ENCODE assay signal across 8 cellular contexts in the genomic region with DNA sequence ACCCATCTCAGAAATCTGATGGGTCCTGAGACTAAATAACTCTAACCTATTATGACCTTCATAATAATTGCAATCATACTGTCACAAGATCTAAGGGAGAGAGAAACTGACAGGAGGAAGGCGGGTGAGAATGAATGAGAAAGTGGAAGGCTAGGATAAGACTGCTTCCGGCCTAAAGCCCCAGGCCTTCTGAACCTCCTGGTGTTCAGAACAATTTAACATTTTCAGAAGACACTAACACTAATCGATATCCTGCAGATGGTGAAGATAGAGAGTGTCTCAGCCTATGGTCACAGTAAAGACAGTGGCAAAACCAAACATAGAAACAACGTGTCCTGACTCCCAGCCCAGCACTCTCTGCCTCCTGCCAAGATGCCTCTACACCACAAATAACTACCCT. TPM values are rescaled to one million over a fixed set of nuclear protein-coding genes. Genes with fewer than 3 reads are reported as not detected.
DNase-seq lines count a peak whose midpoint lies in the region; TF ChIP-seq lines count a peak whose summit lies in the region.

No MANE protein-coding gene starts in this region.

- H3K4me2 ChIP-seq in fibroblast of lung (ENCODE audit: extremely low read depth, insufficient read depth, low read length): peak overlapping the region; percentile 91

- no peak overlapping the region for H2AFZ ChIP-seq in fibroblast of lung (ENCODE audit: low read length)

- H3K36me3 ChIP-seq in SJCRH30 (peaks cover 56% of the 10 kb centered on the region), fibroblast of lung (ENCODE audit: control insufficient read depth, insufficient read depth, low read length) (peaks cover 35% of the 10 kb centered on the region)

- H3K9ac ChIP-seq in fibroblast of lung (ENCODE audit: insufficient read depth, low read length): peak overlapping the region; percentile 89

- H3K9me3 ChIP-seq in SJCRH30 (replicated peaks) (no peaks in the 10 kb centered on the region), fibroblast of lung (ENCODE audit: control insufficient read depth, insufficient read depth, low read depth, low read length) (no peaks in the 10 kb centered on the region)

- H3K4me3 ChIP-seq in GM12864 (ENCODE audit: low read depth, low read length): peak overlapping the region; percentile 73
- peak overlapping the region; percentile 78 for H3K4me3 ChIP-seq in SJCRH30
- H3K4me3 ChIP-seq in fibroblast of lung (replicated peaks in 1 of 4; ENCODE audit: control extremely low read depth in 1 of 4, insufficient read depth in 1 of 4, low read depth in 3 of 4, low read length in 4 of 4): peak overlapping the region; percentile 71 to 90 (median 87)
- H3K4me3 ChIP-seq in retinal pigment epithelial cell (ENCODE audit: low read length): peak overlapping the region; percentile 84

- peaks cover 2% of the 10 kb centered on the region for H4K20me1 ChIP-seq in fibroblast of lung (ENCODE audit: control insufficient read depth, extremely low read depth, insufficient read depth, low read length)

- H3K27ac ChIP-seq in SJCRH30: peak overlapping the region; percentile 95
- peak overlapping the region; percentile 99 for H3K27ac ChIP-seq in fibroblast of lung (ENCODE audit: insufficient read depth, low read length)

- no peak for DNase-seq in GM12864 (ENCODE audit: low read depth)
- no peak for DNase-seq in SJCRH30
- DNase-seq in fibroblast of lung (ENCODE audit: low read depth in 2 of 2): peak in 1 of 2 donors; percentile 24
- no peak for DNase-seq in retinal pigment epithelial cell (ENCODE audit: low read depth)
- DNase-seq in hypothalamus (lab: John Stamatoyannopoulos, UW): no peak
- no peak for DNase-seq in anterior cingulate cortex (lab: John Stamatoyannopoulos, UW)
- no peak for DNase-seq in cerebellar cortex (ENCODE audit: low spot score)
- no peak for DNase-seq in KG1 (lab: John Stamatoyannopoulos, UW)

- TF ChIP-seq CTCF in GM12864 (IDR thresholded peaks at IDR 0.05; ENCODE audit: low read depth, low read length, missing control alignments): no peak
- TF ChIP-seq CTCF in fibroblast of lung (conservative IDR thresholded peaks at IDR 0.05 in 1 of 2, IDR thresholded peaks at IDR 0.05 in 1 of 2; ENCODE audit: low read depth in 1 of 2, low read length in 2 of 2): no peak
- TF ChIP-seq CTCF in retinal pigment epithelial cell (conservative IDR thresholded peaks at IDR 0.05; ENCODE audit: low read depth, low read length): no peak

- H3K79me2 ChIP-seq in fibroblast of lung (ENCODE audit: control insufficient read depth, insufficient read depth, low read length): peaks cover 42% of the 10 kb centered on the region

- H3K27me3 ChIP-seq in SJCRH30 (no peaks in the 10 kb centered on the region), fibroblast of lung (ENCODE audit: control insufficient read depth, insufficient read depth, low read length) (no peaks in the 10 kb centered on the region)

- H3K4me1 ChIP-seq in SJCRH30 (peaks cover 5% of the 10 kb centered on the region; the same call in 1 of the 2 replicates), fibroblast of lung (ENCODE audit: control insufficient read depth, extremely low read depth, insufficient read depth, low read length) (peaks cover 9% of the 10 kb centered on the region)

RNA-seq across cellular contexts. Expression of a gene that starts 1.2 kb away (rescaled TPM):
- total RNA-seq in SJCRH30 (2014; rRNA removed; shearing (Covaris generic)): 3,118 and 3,506 TPM in 2 replicates
- total RNA-seq in fibroblast of lung: 1,962 and 4,466 TPM in 2 replicates
- 5,623 and 6,025 TPM in 2 replicates for polyA plus RNA-seq in fibroblast of lung
- 3,434 and 3,467 TPM in 2 replicates for polyA plus RNA-seq in fibroblast of lung (2012)
- polyA minus RNA-seq in fibroblast of lung (ENCODE audit: low replicate concordance): 1,117 and 1,370 TPM in 2 replicates

RNA-seq across cellular contexts. Expression of a gene that starts 35.6 kb away (rescaled TPM):
- 0.12 TPM in 1 of 2 replicates, not detected in the other for total RNA-seq in SJCRH30 (2014; rRNA removed; shearing (Covaris generic))
- total RNA-seq in fibroblast of lung: 3.9 and 5.9 TPM in 2 replicates
- 1.3 and 1.8 TPM in 2 replicates for polyA plus RNA-seq in fibroblast of lung
- polyA plus RNA-seq in fibroblast of lung (2012): 2.0 and 2.7 TPM in 2 replicates
- polyA minus RNA-seq in fibroblast of lung (ENCODE audit: low replicate concordance): 2.0 TPM in 1 of 2 replicates, not detected in the other

RNA-seq across cellular contexts. Expression of a gene that starts 59.6 kb away (rescaled TPM):
- 30.0 and 31.4 TPM in 2 replicates for total RNA-seq in SJCRH30 (2014; rRNA removed; shearing (Covaris generic))
- total RNA-seq in fibroblast of lung: 18.2 and 38.5 TPM in 2 replicates
- polyA plus RNA-seq in fibroblast of lung: 50.5 and 94.8 TPM in 2 replicates
- polyA plus RNA-seq in fibroblast of lung (2012): 69.9 and 152 TPM in 2 replicates
- polyA minus RNA-seq in fibroblast of lung (ENCODE audit: low replicate concordance): 218 and 448 TPM in 2 replicates
